Comparison of ENCODE assay signal across 32 cellular contexts in the genomic region with DNA sequence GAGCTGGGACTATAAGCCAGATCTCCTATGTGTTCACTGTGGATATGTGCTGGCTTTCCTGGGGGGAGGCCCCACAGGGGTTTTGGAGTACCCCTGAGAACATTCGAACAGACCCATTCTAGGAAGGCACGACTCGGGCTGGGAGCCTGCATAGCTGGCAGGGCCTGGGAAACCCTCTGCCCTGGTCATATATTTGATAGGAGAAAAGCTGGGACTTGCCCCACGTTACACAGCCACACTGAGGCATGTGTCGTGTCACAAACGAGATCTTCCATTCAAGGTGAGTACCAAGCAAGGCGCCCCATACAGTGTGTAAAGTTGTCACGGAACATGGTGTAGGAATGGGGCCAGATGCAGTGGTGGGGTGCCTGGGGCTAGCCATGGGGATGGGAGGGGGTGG. TPM values are rescaled to one million over a fixed set of nuclear protein-coding genes. Genes with fewer than 3 reads are reported as not detected.
"Had no signal": no experiment of that assay in that cellular context is flagged by ENCODE, and none has a peak within 500 bp of the region (broad histone marks: within the 10 kb centered on the region; RNA-seq: fewer than 3 reads in every experiment).

No MANE protein-coding gene starts in this region.

- H3K9me3 Mint-ChIP-seq: activated CD4-positive, alpha-beta T cell treated with anti-CD3 and anti-CD28 coated beads, Interleukin-2, amount 10 ng/mL, durations not matched to agents 7 days and 5 days; activated naive CD4-positive, alpha-beta T cell treated with anti-CD3 and anti-CD28 coated beads for 36 hours; activated naive CD4-positive, alpha-beta T cell treated with anti-CD3 and anti-CD28 coated beads, Interleukin-2, amount 50 U/mL, for 72 hours; activated T-cell treated with anti-CD3 and anti-CD28 coated beads, Interleukin-2, amount 50 U/mL, for 4 hours; activated T-helper 1 cell treated with anti-CD3 and anti-CD28 coated beads, Interleukin-12 subunit alpha, Interleukin-12 subunit beta, Interleukin-2, Interleukin-4 antibody, amounts not matched to agents 30 ng/mL and 10 ng/mL and 1 ng/mL, durations not matched to agents 14 hours and 24 hours and 36 hours; brain; WTC11 had no signal

- DNase-seq: activated CD4-positive, alpha-beta T cell treated with anti-CD3 and anti-CD28 coated beads for 36 hours; activated CD4-positive, alpha-beta T cell treated with anti-CD3 and anti-CD28 coated beads, Interleukin-2, amount 10 ng/mL, durations not matched to agents 7 days and 5 days; activated CD4-positive, alpha-beta T cell treated with anti-CD3 and anti-CD28 coated beads, Interleukin-2, amount 50 U/mL, for 48 hours; activated CD8-positive, alpha-beta memory T cell treated with anti-CD3 and anti-CD28 coated beads, Interleukin-2, amount 50 U/mL, for 4 hours; activated gamma-delta T cell treated with Interleukin-2 at 50 U/mL for 16 hours; activated naive CD4-positive, alpha-beta T cell treated with anti-CD3 and anti-CD28 coated beads for 36 hours; activated T-cell treated with anti-CD3 and anti-CD28 coated beads for 4 hours; activated T-cell treated with anti-CD3 and anti-CD28 coated beads, Interleukin-2, amount 50 U/mL, for 4 hours; anterior cingulate cortex; MM.1S; MV-4-11; NCI-H1092; NCI-H1436 treated with DMSO at 0.1 percent for 48 hours; NCI-H1694 treated with DMSO at 0.1 percent for 48 hours; NCI-H2029; NCI-H345; NCI-H524 treated with DMSO at 0.1 percent for 48 hours; PC-9; SHP77; SJCRH30; T1000 had no signal

- H3K36me3 Mint-ChIP-seq: activated naive CD4-positive, alpha-beta T cell treated with anti-CD3 and anti-CD28 coated beads, Interleukin-2, amount 50 U/mL, for 72 hours; brain; WTC11 had no signal

- FAIRE-seq: bronchial epithelial cell, RCC 7860 had no signal

- H3K4me3 Mint-ChIP-seq: activated CD4-positive, alpha-beta T cell treated with anti-CD3 and anti-CD28 coated beads for 36 hours; activated CD4-positive, alpha-beta T cell treated with anti-CD3 and anti-CD28 coated beads, Interleukin-2, amount 10 ng/mL, durations not matched to agents 7 days and 5 days; activated naive CD4-positive, alpha-beta T cell treated with anti-CD3 and anti-CD28 coated beads for 36 hours; activated T-cell treated with anti-CD3 and anti-CD28 coated beads, Interleukin-2, amount 50 U/mL, for 4 hours; activated T-helper 1 cell treated with anti-CD3 and anti-CD28 coated beads, Interleukin-12 subunit alpha, Interleukin-12 subunit beta, Interleukin-2, Interleukin-4 antibody, amounts not matched to agents 30 ng/mL and 10 ng/mL and 1 ng/mL, durations not matched to agents 14 hours and 24 hours and 36 hours; brain; WTC11 had no signal

- H3K27ac Mint-ChIP-seq: activated CD4-positive, alpha-beta T cell treated with anti-CD3 and anti-CD28 coated beads for 36 hours; activated CD4-positive, alpha-beta T cell treated with anti-CD3 and anti-CD28 coated beads, Interleukin-2, amount 10 ng/mL, durations not matched to agents 7 days and 5 days; activated naive CD4-positive, alpha-beta T cell treated with anti-CD3 and anti-CD28 coated beads for 36 hours; activated T-helper 1 cell treated with anti-CD3 and anti-CD28 coated beads, Interleukin-12 subunit alpha, Interleukin-12 subunit beta, Interleukin-2, Interleukin-4 antibody, amounts not matched to agents 30 ng/mL and 10 ng/mL and 1 ng/mL, durations not matched to agents 14 hours and 24 hours and 36 hours had no signal

- ATAC-seq: activated CD4-positive, alpha-beta T cell treated with anti-CD3 and anti-CD28 coated beads for 36 hours; activated CD4-positive, CD25-positive, alpha-beta regulatory T cell treated with anti-CD3 and anti-CD28 coated beads, Interleukin-2, amount 50 U/mL, for 24 hours; activated naive CD4-positive, alpha-beta T cell treated with anti-CD3 and anti-CD28 coated beads, Interleukin-2, amount 50 U/mL, for 72 hours; activated T-cell treated with anti-CD3 and anti-CD28 coated beads, Interleukin-2, amount 50 U/mL, for 4 hours; WTC11 had no signal

- H3K27me3 Mint-ChIP-seq: brain had no signal

RNA-seq across cellular contexts. Expression of gene MYO7A, which starts 11.2 kb away (rescaled TPM):
- total RNA-seq: activated naive CD4-positive, alpha-beta T cell treated with anti-CD3 and anti-CD28 coated beads for 36 hours; OCI-LY7 had no signal

RNA-seq across cellular contexts. Expression of gene OMP, which starts 36.6 kb away (rescaled TPM):
- total RNA-seq: activated CD4-positive, alpha-beta T cell treated with anti-CD3 and anti-CD28 coated beads for 36 hours; activated CD4-positive, alpha-beta T cell treated with anti-CD3 and anti-CD28 coated beads, Interleukin-2, amount 10 ng/mL, durations not matched to agents 7 days and 5 days; activated naive CD4-positive, alpha-beta T cell treated with anti-CD3 and anti-CD28 coated beads for 36 hours; activated naive CD4-positive, alpha-beta T cell treated with anti-CD3 and anti-CD28 coated beads, Interleukin-2, amount 50 U/mL, for 72 hours; activated T-cell treated with anti-CD3 and anti-CD28 coated beads, Interleukin-2, amount 50 U/mL, for 4 hours; activated T-helper 1 cell treated with anti-CD3 and anti-CD28 coated beads, Interleukin-12 subunit alpha, Interleukin-12 subunit beta, Interleukin-2, Interleukin-4 antibody, amounts not matched to agents 30 ng/mL and 10 ng/mL and 1 ng/mL, durations not matched to agents 14 hours and 24 hours and 36 hours; bronchial epithelial cell; NCI-H460; OCI-LY7; T-helper 1 cell treated with Interleukin-12 subunit alpha and Interleukin-12 subunit beta and Interleukin-4 antibody, amounts not matched to agents 30 ng/mL and 1 ng/mL, for 36 hours; T-helper 2 cell treated with Interferon-gamma antibody and Interleukin-4, amounts not matched to agents 100 ng/mL and 5 ng/mL, for 36 hours; WTC11 had no signal
